In the genomic region with DNA sequence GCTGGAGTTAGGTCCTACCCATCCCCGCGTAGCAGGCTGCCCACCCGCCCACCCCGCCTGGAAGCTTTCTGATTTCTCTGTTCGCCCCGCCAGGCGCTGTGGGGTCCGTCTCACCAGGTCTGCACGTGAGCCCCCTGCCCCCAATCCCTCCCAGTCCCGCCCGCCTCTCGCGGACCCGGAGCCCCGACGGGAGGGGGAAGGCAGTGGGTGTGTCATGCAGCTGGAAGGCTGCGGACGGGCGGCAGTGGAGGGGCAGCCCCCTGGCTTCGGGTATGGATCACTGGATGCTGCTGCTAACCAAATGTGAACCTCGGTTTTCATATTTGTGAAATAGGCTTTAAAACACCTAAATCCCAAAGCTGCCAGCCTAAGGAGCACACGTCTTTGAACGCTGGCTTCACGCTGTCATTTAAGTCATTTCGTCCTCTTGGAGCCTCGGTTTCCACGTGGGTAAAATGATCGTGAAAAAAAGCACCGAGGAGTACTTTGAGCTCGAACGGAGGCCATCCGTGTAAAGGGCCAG, we compare ENCODE assay signal across 1 cellular context.
TF ChIP-seq lines count a peak whose summit lies in the region.

No MANE protein-coding gene starts in this region.

TF ChIP-seq in A549, 52 proteins besides CTCF, POLR2A, EP300 and RAD21 (continued from another document):
- TF ChIP-seq, protein P1, sequence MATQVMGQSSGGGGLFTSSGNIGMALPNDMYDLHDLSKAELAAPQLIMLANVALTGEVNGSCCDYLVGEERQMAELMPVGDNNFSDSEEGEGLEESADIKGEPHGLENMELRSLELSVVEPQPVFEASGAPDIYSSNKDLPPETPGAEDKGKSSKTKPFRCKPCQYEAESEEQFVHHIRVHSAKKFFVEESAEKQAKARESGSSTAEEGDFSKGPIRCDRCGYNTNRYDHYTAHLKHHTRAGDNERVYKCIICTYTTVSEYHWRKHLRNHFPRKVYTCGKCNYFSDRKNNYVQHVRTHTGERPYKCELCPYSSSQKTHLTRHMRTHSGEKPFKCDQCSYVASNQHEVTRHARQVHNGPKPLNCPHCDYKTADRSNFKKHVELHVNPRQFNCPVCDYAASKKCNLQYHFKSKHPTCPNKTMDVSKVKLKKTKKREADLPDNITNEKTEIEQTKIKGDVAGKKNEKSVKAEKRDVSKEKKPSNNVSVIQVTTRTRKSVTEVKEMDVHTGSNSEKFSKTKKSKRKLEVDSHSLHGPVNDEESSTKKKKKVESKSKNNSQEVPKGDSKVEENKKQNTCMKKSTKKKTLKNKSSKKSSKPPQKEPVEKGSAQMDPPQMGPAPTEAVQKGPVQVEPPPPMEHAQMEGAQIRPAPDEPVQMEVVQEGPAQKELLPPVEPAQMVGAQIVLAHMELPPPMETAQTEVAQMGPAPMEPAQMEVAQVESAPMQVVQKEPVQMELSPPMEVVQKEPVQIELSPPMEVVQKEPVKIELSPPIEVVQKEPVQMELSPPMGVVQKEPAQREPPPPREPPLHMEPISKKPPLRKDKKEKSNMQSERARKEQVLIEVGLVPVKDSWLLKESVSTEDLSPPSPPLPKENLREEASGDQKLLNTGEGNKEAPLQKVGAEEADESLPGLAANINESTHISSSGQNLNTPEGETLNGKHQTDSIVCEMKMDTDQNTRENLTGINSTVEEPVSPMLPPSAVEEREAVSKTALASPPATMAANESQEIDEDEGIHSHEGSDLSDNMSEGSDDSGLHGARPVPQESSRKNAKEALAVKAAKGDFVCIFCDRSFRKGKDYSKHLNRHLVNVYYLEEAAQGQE (IDR thresholded peaks at IDR 0.05): no peak
- no peak for TF ChIP-seq SREBF2 (IDR thresholded peaks at IDR 0.05)
- TF ChIP-seq, protein P2, sequence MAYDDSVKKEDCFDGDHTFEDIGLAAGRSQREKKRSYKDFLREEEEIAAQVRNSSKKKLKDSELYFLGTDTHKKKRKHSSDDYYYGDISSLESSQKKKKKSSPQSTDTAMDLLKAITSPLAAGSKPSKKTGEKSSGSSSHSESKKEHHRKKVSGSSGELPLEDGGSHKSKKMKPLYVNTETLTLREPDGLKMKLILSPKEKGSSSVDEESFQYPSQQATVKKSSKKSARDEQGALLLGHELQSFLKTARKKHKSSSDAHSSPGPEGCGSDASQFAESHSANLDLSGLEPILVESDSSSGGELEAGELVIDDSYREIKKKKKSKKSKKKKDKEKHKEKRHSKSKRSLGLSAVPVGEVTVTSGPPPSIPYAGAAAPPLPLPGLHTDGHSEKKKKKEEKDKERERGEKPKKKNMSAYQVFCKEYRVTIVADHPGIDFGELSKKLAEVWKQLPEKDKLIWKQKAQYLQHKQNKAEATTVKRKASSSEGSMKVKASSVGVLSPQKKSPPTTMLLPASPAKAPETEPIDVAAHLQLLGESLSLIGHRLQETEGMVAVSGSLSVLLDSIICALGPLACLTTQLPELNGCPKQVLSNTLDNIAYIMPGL (CRISPR knock-in tag; IDR thresholded peaks at IDR 0.05; ENCODE audit: borderline replicate concordance): no peak
- TF ChIP-seq MAFK (IDR thresholded peaks at IDR 0.05; ENCODE audit: partially characterized antibody): no peak
